8 cellular contexts compared by ENCODE assay signal in the genomic region with DNA sequence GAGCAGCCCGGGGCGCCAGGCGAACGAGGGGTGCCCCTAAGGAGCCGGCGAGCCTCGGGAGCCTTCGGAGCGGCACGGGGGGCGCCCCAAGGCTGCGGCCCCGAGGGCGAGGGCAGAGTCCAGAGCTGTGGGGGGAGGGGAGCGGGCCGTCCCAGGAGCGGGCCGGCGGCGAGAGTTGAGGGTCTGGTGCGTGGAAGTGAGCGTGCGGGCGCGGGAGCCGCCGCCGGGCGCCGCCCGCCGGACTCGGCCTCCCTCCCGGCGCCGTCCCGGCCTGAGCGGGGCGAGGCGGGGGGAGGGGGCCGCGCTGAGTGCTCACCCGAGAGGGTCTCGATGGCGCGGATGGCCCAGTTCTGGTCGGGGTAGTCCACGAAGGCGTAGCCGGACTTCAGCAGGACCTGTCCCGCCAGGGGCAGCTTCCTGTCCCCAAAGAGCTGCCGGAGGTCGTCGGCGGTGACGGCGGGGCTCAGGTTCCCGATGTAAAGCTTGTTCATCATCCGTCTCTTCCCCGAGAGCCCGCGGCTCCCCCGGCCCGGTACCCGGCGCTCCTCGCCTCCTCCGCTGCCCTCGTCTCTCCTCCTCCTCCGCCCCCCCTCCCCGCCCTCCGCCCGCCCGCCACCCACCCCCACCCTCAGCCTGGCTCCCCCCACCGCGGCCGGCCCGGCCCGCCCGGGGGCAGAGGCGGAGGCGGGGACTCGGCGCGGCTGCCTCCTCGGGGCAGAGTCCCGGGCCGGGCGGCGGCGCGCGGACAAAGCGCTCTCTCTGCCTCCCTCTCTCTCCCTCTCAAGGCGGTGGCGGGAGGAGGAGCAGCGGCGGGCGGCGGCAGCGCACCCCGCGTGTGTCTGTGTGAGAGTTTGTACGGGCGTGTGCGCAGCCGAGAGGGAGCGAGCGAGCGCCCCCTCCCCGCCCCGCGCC. TPM values are rescaled to one million over a fixed set of nuclear protein-coding genes. Genes with fewer than 3 reads are reported as not detected.
DNase-seq lines count a peak whose midpoint lies in the region; ATAC-seq and TF ChIP-seq lines count a peak whose summit lies in the region.

A gene (minus strand): TSS at position 576 of the 912 bp plus-strand sequence. CDS start 82 bp downstream, at position 494.

- no peak within 1 kb of the TSS for H3K27ac Mint-ChIP-seq in stimulated activated naive CD8-positive, alpha-beta T cell treated with anti-CD3 and anti-CD28 coated beads, Interleukin-15, Interleukin-2, amounts not matched to agents 100 ng/mL and 50 ng/mL, for 24 hours

- H3K4me3 ChIP-seq in HEK293 (ENCODE audit: low read depth, low read length) (peak within 1 kb of the TSS; percentile 94), epithelial cell of esophagus (ENCODE audit: low read length) (peak within 1 kb of the TSS; percentile 77)

- H3K27ac ChIP-seq in HEK293 (ENCODE audit: extremely low read depth, low read depth, low read length) = peak within 1 kb of the TSS; percentile 94

- H3K4me1 ChIP-seq in HEK293 (ENCODE audit: control insufficient read depth, insufficient read depth, low read length) = 0 out of 2 replicates have a peak, but pooled peaks cover 4% of the 10 kb centered on the region

- H3K27me3 Mint-ChIP-seq in stimulated activated naive CD8-positive, alpha-beta T cell treated with anti-CD3 and anti-CD28 coated beads, Interleukin-15, Interleukin-2, amounts not matched to agents 100 ng/mL and 50 ng/mL, for 24 hours = peaks cover 64% of the 10 kb centered on the region

- CTCF ChIA-PET in HEK293 (lab: Yijun Ruan, JAX) = interaction anchor here (1.0 kb wide), 1 partner anchor 39 kb away, joined by 3 read pairs; no protein-coding TSS in a partner anchor

- DNase-seq in GF-D8 (lab: John Stamatoyannopoulos, UW) (peak; percentile 57), NCI-H226 (peak; percentile 84), epithelial cell of esophagus (ENCODE audit: low read depth) (peak; percentile 89), mucosa of gallbladder (ENCODE audit: low spot score) (peak; percentile 72)
- DNase-seq in activated CD8-positive, alpha-beta memory T cell treated with anti-CD3 and anti-CD28 coated beads for 24 hours = peak; percentile 76

- H3K9me3 Mint-ChIP-seq in stimulated activated naive CD8-positive, alpha-beta T cell treated with anti-CD3 and anti-CD28 coated beads, Interleukin-15, Interleukin-2, amounts not matched to agents 100 ng/mL and 50 ng/mL, for 24 hours = no peaks in the 10 kb centered on the region

- ATAC-seq in GM18868 (IDR thresholded peaks at IDR 0.05; ENCODE audit: unreplicated experiment) = no peak

- peaks cover 0 to 12% of the 10 kb centered on the region in 2 experiments; a peak in 1 of 3 replicates for H3K36me3 ChIP-seq in HEK293 (ENCODE audit: control insufficient read depth in 2 of 2, insufficient read depth in 1 of 2, low read length in 2 of 2)

- H3K4me1 Mint-ChIP-seq in stimulated activated naive CD8-positive, alpha-beta T cell treated with anti-CD3 and anti-CD28 coated beads, Interleukin-15, Interleukin-2, amounts not matched to agents 100 ng/mL and 50 ng/mL, for 24 hours (ENCODE audit: low read depth) = peaks cover 10% of the 10 kb centered on the region

- TF ChIP-seq CTCF in HEK293 (tag by site-specific recombination; IDR thresholded peaks at IDR 0.05) (peak; percentile 46), epithelial cell of esophagus (IDR thresholded peaks at IDR 0.05; ENCODE audit: insufficient read depth, low read depth, low read length, missing control alignments) (no peak)

- H3K4me3 Mint-ChIP-seq in stimulated activated naive CD8-positive, alpha-beta T cell treated with anti-CD3 and anti-CD28 coated beads, Interleukin-15, Interleukin-2, amounts not matched to agents 100 ng/mL and 50 ng/mL, for 24 hours = peak within 1 kb of the TSS; percentile 77

- POLR2A ChIA-PET in HEK293 (lab: Yijun Ruan, JAX) = interaction anchor here (1.4 kb wide), 1 partner anchor 113 kb away, joined by 10 read pairs; a partner anchor contains a TSS

- H3K36me3 Mint-ChIP-seq in stimulated activated naive CD8-positive, alpha-beta T cell treated with anti-CD3 and anti-CD28 coated beads, Interleukin-15, Interleukin-2, amounts not matched to agents 100 ng/mL and 50 ng/mL, for 24 hours (ENCODE audit: low read depth) = no peaks in the 10 kb centered on the region

- no peaks in the 10 kb centered on the region for H3K9me3 ChIP-seq in HEK293 (ENCODE audit: control insufficient read depth, insufficient read depth, low read depth, low read length)

TF ChIP-seq in HEK293, 187 proteins besides CTCF, POLR2A, EP300 and RAD21 (continues in another document):
- TF ChIP-seq HOXA7 (CRISPR knock-in tag; IDR thresholded peaks at IDR 0.05; ENCODE audit: borderline replicate concordance) (no peak), ZBTB8A (tag by site-specific recombination; IDR thresholded peaks at IDR 0.05) (peak; percentile 77), ZNF660 (tag by site-specific recombination; IDR thresholded peaks at IDR 0.05) (peak; percentile 68), SP3 (tag by site-specific recombination; IDR thresholded peaks at IDR 0.05) (0 out of 2 replicates have a peak, but pooled peaks have one; percentile 20), GLIS2 (tag by site-specific recombination; IDR thresholded peaks at IDR 0.05) (peak; percentile 90), ZNF664 (tag by site-specific recombination; IDR thresholded peaks at IDR 0.05) (no peak), ZBTB1 (tag by site-specific recombination; IDR thresholded peaks at IDR 0.05) (0 out of 2 replicates have a peak, but pooled peaks have one; percentile 18), IKZF3 (tag by site-specific recombination; IDR thresholded peaks at IDR 0.05) (0 out of 2 replicates have a peak, but pooled peaks have one; percentile 40), ZFP3 (tag by site-specific recombination; IDR thresholded peaks at IDR 0.05; ENCODE audit: low read depth) (no peak), PRDM1 (tag by site-specific recombination; IDR thresholded peaks at IDR 0.05) (no peak), ZNF561 (tag by site-specific recombination; IDR thresholded peaks at IDR 0.05; ENCODE audit: borderline replicate concordance) (0 out of 2 replicates have a peak, but pooled peaks have one; percentile 34), ZSCAN30 (tag by site-specific recombination; IDR thresholded peaks at IDR 0.05) (peak; percentile 39; the same call in 1 of the 2 replicates)
- TF ChIP-seq, protein P1, sequence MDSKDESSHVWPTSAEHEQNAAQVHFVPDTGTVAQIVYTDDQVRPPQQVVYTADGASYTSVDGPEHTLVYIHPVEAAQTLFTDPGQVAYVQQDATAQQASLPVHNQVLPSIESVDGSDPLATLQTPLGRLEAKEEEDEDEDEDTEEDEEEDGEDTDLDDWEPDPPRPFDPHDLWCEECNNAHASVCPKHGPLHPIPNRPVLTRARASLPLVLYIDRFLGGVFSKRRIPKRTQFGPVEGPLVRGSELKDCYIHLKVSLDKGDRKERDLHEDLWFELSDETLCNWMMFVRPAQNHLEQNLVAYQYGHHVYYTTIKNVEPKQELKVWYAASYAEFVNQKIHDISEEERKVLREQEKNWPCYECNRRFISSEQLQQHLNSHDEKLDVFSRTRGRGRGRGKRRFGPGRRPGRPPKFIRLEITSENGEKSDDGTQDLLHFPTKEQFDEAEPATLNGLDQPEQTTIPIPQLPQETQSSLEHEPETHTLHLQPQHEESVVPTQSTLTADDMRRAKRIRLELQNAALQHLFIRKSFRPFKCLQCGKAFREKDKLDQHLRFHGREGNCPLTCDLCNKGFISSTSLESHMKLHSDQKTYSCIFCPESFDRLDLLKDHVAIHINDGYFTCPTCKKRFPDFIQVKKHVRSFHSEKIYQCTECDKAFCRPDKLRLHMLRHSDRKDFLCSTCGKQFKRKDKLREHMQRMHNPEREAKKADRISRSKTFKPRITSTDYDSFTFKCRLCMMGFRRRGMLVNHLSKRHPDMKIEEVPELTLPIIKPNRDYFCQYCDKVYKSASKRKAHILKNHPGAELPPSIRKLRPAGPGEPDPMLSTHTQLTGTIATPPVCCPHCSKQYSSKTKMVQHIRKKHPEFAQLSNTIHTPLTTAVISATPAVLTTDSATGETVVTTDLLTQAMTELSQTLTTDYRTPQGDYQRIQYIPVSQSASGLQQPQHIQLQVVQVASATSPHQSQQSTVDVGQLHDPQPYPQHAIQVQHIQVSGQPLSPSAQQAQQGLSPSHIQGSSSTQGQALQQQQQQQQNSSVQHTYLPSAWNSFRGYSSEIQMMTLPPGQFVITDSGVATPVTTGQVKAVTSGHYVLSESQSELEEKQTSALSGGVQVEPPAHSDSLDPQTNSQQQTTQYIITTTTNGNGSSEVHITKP (tag by site-specific recombination; IDR thresholded peaks at IDR 0.05) = peak; percentile 81
- TF ChIP-seq, protein P2, sequence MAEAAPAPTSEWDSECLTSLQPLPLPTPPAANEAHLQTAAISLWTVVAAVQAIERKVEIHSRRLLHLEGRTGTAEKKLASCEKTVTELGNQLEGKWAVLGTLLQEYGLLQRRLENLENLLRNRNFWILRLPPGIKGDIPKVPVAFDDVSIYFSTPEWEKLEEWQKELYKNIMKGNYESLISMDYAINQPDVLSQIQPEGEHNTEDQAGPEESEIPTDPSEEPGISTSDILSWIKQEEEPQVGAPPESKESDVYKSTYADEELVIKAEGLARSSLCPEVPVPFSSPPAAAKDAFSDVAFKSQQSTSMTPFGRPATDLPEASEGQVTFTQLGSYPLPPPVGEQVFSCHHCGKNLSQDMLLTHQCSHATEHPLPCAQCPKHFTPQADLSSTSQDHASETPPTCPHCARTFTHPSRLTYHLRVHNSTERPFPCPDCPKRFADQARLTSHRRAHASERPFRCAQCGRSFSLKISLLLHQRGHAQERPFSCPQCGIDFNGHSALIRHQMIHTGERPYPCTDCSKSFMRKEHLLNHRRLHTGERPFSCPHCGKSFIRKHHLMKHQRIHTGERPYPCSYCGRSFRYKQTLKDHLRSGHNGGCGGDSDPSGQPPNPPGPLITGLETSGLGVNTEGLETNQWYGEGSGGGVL (tag by site-specific recombination; IDR thresholded peaks at IDR 0.05) = peak; percentile 72; the same call in 1 of the 2 replicates

RNA-seq across cellular contexts. Expression of the gene that starts here (rescaled TPM):
- total RNA-seq in mucosa of gallbladder = 26.7 TPM
